1 cellular context compared by ENCODE assay signal in genomic region chr14:32077081-32078029, GRCh38.
A peak's percentile ranks its signal among the peaks of the same experiment; 100 is the strongest.
TF ChIP-seq lines count a peak whose summit lies in the region.

Gene ARHGAP5 (plus strand): TSS chr14:32077304. CDS start chr14:32090670, 13,366 bp downstream.

TF ChIP-seq in H1, 55 proteins besides CTCF, POLR2A, EP300 and RAD21 (continued from another document):
- TF ChIP-seq PHF8 (conservative IDR thresholded peaks at IDR 0.05; ENCODE audit: low read depth, low read length) (peak; percentile 74; the same call in 1 of the 2 replicates), SIN3A (conservative IDR thresholded peaks at IDR 0.05 in 1 of 2, IDR thresholded peaks at IDR 0.05 in 1 of 2; ENCODE audit: low read depth in 1 of 2, low read length in 2 of 2) (peak in 1 of 2 experiments; percentile 14; a peak in 1 of 4 replicates), RFX5 (IDR thresholded peaks at IDR 0.05; ENCODE audit: borderline replicate concordance, low read depth, low read length) (no peak), RBBP5 (IDR thresholded peaks at IDR 0.05; ENCODE audit: borderline replicate concordance, low read depth, low read length) (peak; percentile 92), EZH2 (IDR thresholded peaks at IDR 0.05; ENCODE audit: low read depth, low read length, severe bottlenecking) (no peak), YY1 (IDR thresholded peaks at IDR 0.05; ENCODE audit: low read depth, low read length) (peak; percentile 79; the same call in 1 of the 2 replicates), JUN (IDR thresholded peaks at IDR 0.05; ENCODE audit: low read depth, low read length) (no peak), SP2 (IDR thresholded peaks at IDR 0.05; ENCODE audit: low read length) (no peak), NRF1 (IDR thresholded peaks at IDR 0.05; ENCODE audit: low read depth, low read length) (no peak), CTBP2 (IDR thresholded peaks at IDR 0.05; ENCODE audit: borderline replicate concordance, insufficient read depth, insufficient read length, low read length) (peak; percentile 21), HDAC2 (IDR thresholded peaks at IDR 0.05; ENCODE audit: borderline replicate concordance in 1 of 2, low read depth in 2 of 2, low read length in 2 of 2) (no peak), TAF1 (IDR thresholded peaks at IDR 0.05; ENCODE audit: low read depth, low read length) (peak; percentile 88), POLR2AphosphoS5 (IDR thresholded peaks at IDR 0.05; ENCODE audit: low read depth, low read length) (peak; percentile 72), ASH2L (IDR thresholded peaks at IDR 0.05; ENCODE audit: low read length) (peak; percentile 78), TBP (IDR thresholded peaks at IDR 0.05; ENCODE audit: low read depth, low read length) (peak; percentile 56; the same call in 1 of the 2 replicates)
